ENCODE assay signal across 8 cellular contexts in genomic region chr3:177589921-177590336, GRCh38.
A peak's percentile ranks its signal among the peaks of the same experiment; 100 is the strongest.
DNase-seq lines count a peak whose midpoint lies in the region; ATAC-seq and TF ChIP-seq lines count a peak whose summit lies in the region.

No MANE protein-coding gene starts in this region.

- H3K4me3 ChIP-seq in Karpas-422 (ENCODE audit: low read length): no peak overlapping the region

- no peak overlapping the region for H2AFZ ChIP-seq in Karpas-422 (ENCODE audit: low read length)

- POLR2A ChIA-PET in CD4-positive, alpha-beta T cell (lab: Charles Lee): interaction anchor here (0.6 to 0.9 kb wide), 3 partner anchors 12 to 20 kb away, joined by 3 to 4 read pairs (median 3); no protein-coding TSS in a partner anchor

- no peaks in the 10 kb centered on the region for H3K27me3 Mint-ChIP-seq in T-helper 17 cell
- no peaks in the 10 kb centered on the region for H3K27me3 Mint-ChIP-seq in CD4-positive, alpha-beta T cell

- H3K79me2 ChIP-seq in Karpas-422 (ENCODE audit: low read length): no peaks in the 10 kb centered on the region

- no peaks in the 10 kb centered on the region for H3K36me3 Mint-ChIP-seq in T-helper 17 cell (ENCODE audit: low read depth)
- no peaks in the 10 kb centered on the region for H3K36me3 Mint-ChIP-seq in CD4-positive, alpha-beta T cell (ENCODE audit: low read depth)

- intact Hi-C loops in CD4-positive, alpha-beta T cell (cut with DNase I, micrococcal nuclease): loop anchor here (5.0 to 10.0 kb wide), 5 partner anchors 38 to 228 kb away; no protein-coding TSS in a partner anchor

- DNase-seq in EL (peak; percentile 67), HPDE6-E6E7 (ENCODE audit: extremely low spot score) (peak; percentile 93), T-helper 17 cell (no peak), kidney glomerular epithelial cell (lab: John Stamatoyannopoulos, UW) (peak; percentile 99), erythroblast (lab: John Stamatoyannopoulos, UW) (no peak), Karpas-422 (no peak)
- DNase-seq in CD4-positive, alpha-beta T cell: no peak

- no peak overlapping the region for H3K27ac ChIP-seq in CD4-positive, alpha-beta T cell (ENCODE audit: low read depth, low read length)
- H3K27ac ChIP-seq in Karpas-422 (ENCODE audit: low read length): no peak overlapping the region

- no peaks in the 10 kb centered on the region for H4K20me1 ChIP-seq in Karpas-422 (ENCODE audit: insufficient read depth, low read depth, low read length)

- no peak overlapping the region for H3K4me2 ChIP-seq in Karpas-422 (ENCODE audit: low read depth, low read length, poor library complexity, severe bottlenecking)

- H3K9me3 Mint-ChIP-seq in CD4-positive, alpha-beta T cell: no peaks in the 10 kb centered on the region

- TF ChIP-seq POLR2A in erythroblast (IDR thresholded peaks at IDR 0.05; ENCODE audit: low read length): no peak

- H3K4me3 Mint-ChIP-seq in T-helper 17 cell: no peak overlapping the region
- H3K4me3 Mint-ChIP-seq in CD4-positive, alpha-beta T cell: no peak overlapping the region

- peaks cover 18% of the 10 kb centered on the region for H3K4me1 Mint-ChIP-seq in T-helper 17 cell
- H3K4me1 Mint-ChIP-seq in CD4-positive, alpha-beta T cell (ENCODE audit: low read depth): peaks cover 32% of the 10 kb centered on the region

- H3K36me3 ChIP-seq in Karpas-422 (ENCODE audit: insufficient read depth, low read length): no peaks in the 10 kb centered on the region

- H3K9me2 ChIP-seq in Karpas-422 (replicated peaks; ENCODE audit: insufficient read depth, low read length): no peaks in the 10 kb centered on the region

- peak overlapping the region; percentile 14 for H3K27ac Mint-ChIP-seq in T-helper 17 cell
- no peak overlapping the region for H3K27ac Mint-ChIP-seq in CD4-positive, alpha-beta T cell

- no peak for TF ChIP-seq CTCF in CD4-positive, alpha-beta T cell (IDR thresholded peaks at IDR 0.05)

- H3K9ac ChIP-seq in Karpas-422 (ENCODE audit: low read length): no peak overlapping the region

- peak; percentile 71 for ATAC-seq in GM21526 (IDR thresholded peaks at IDR 0.05; ENCODE audit: low FRiP score, unreplicated experiment)
- no peak for ATAC-seq in T-helper 17 cell
- no peak for ATAC-seq in CD4-positive, alpha-beta T cell (ENCODE audit: poor library complexity)

- CTCF ChIA-PET in CD4-positive, alpha-beta T cell (lab: Charles Lee): interaction anchor here (1.0 kb wide), 1 partner anchor 10 kb away, joined by 3 read pairs; no protein-coding TSS in a partner anchor

- no peaks in the 10 kb centered on the region for H3K27me3 ChIP-seq in CD4-positive, alpha-beta T cell (ENCODE audit: control insufficient read depth, insufficient read depth, low read length)
- no peaks in the 10 kb centered on the region for H3K27me3 ChIP-seq in Karpas-422 (ENCODE audit: low read length)

- H3K4me1 ChIP-seq in Karpas-422 (ENCODE audit: low read length): no peaks in the 10 kb centered on the region

- H3K9me3 ChIP-seq in T-helper 17 cell (ENCODE audit: control insufficient read depth, low read length, poor library complexity, severe bottlenecking): no peaks in the 10 kb centered on the region
- no peaks in the 10 kb centered on the region for H3K9me3 ChIP-seq in CD4-positive, alpha-beta T cell (ENCODE audit: control insufficient read depth, low read length)
- H3K9me3 ChIP-seq in Karpas-422 (ENCODE audit: low read length): no peaks in the 10 kb centered on the region

Comparison
In these comparisons a context has a peak if more than half of its experiments do, and no peak if none do; other contexts are left out.
1. DNase-seq: peak in EL (single experiment), HPDE6-E6E7 (single experiment) and kidney glomerular epithelial cell (single experiment); none in T-helper 17 cell (0 of 3), erythroblast (0 of 2), CD4-positive, alpha-beta T cell (0 of 10) and Karpas-422 (single experiment).